In genomic region chr2:56175779-56176178, GRCh38 we compare ENCODE assay signal across 27 cellular contexts. TPM values are rescaled to one million over a fixed set of nuclear protein-coding genes. Genes with fewer than 3 reads are reported as not detected.
"Had no signal": no experiment of that assay in that cellular context is flagged by ENCODE, and none has a peak within 500 bp of the region (broad histone marks: within the 10 kb centered on the region; RNA-seq: fewer than 3 reads in every experiment).

No MANE protein-coding gene starts in this region.

- H3K4me3 Mint-ChIP-seq: naive thymus-derived CD8-positive, alpha-beta T cell; natural killer cell treated with Interleukin-12 subunit alpha and Interleukin-12 subunit beta and Interleukin-15 and Interleukin-18, amount 100 ng/mL, for 72 hours; nephron progenitor cell; neural crest cell; stimulated activated effector memory CD8-positive, alpha-beta T cell treated with anti-CD3 and anti-CD28 coated beads, Interleukin-12 subunit alpha, Interleukin-12 subunit beta, amount 100 ng/mL, for 72 hours; stimulated activated naive B cell treated with anti-CD40 and anti-IgM and Interleukin-4, amounts not matched to agents 10 μg/mL and 1 μg/mL and 100 μg/mL, for 72 hours; stimulated activated naive CD8-positive, alpha-beta T cell treated with anti-CD3 and anti-CD28 coated beads, Interleukin-15, Interleukin-2, amounts not matched to agents 100 ng/mL and 50 ng/mL, for 24 hours; type B pancreatic cell had no signal

- H3K27ac Mint-ChIP-seq: naive thymus-derived CD8-positive, alpha-beta T cell; natural killer cell treated with Interleukin-12 subunit alpha and Interleukin-12 subunit beta and Interleukin-15 and Interleukin-18, amount 100 ng/mL, for 72 hours; nephron progenitor cell; stimulated activated effector memory CD8-positive, alpha-beta T cell treated with anti-CD3 and anti-CD28 coated beads, Interleukin-12 subunit alpha, Interleukin-12 subunit beta, amount 100 ng/mL, for 72 hours; stimulated activated naive B cell treated with anti-CD40 and anti-IgM and Interleukin-4, amounts not matched to agents 10 μg/mL and 1 μg/mL and 100 μg/mL, for 72 hours; stimulated activated naive CD8-positive, alpha-beta T cell treated with anti-CD3 and anti-CD28 coated beads, Interleukin-15, Interleukin-2, amounts not matched to agents 100 ng/mL and 50 ng/mL, for 24 hours; type B pancreatic cell had no signal

- H3K36me3 ChIP-seq: neutrophil, pancreas, right lobe of liver, sigmoid colon, stomach, thoracic aorta, thyroid gland, tibial nerve, upper lobe of right lung, uterus had no signal

- H3K4me3 ChIP-seq: pancreas, psoas muscle, right lobe of liver, sigmoid colon, stomach, thoracic aorta, thyroid gland, tibial nerve, upper lobe of right lung, uterus had no signal

- H3K4me1 Mint-ChIP-seq: naive thymus-derived CD8-positive, alpha-beta T cell; nephron progenitor cell; neural crest cell; stimulated activated effector memory CD8-positive, alpha-beta T cell treated with anti-CD3 and anti-CD28 coated beads, Interleukin-12 subunit alpha, Interleukin-12 subunit beta, amount 100 ng/mL, for 72 hours; stimulated activated naive B cell treated with anti-CD40 and anti-IgM and Interleukin-4, amounts not matched to agents 10 μg/mL and 1 μg/mL and 100 μg/mL, for 72 hours had no signal

- H3K9me3 ChIP-seq: neutrophil, pancreas, psoas muscle, right lobe of liver, sigmoid colon, stomach, thoracic aorta, thyroid gland, tibial nerve, upper lobe of right lung, uterus had no signal

- DNase-seq: naive thymus-derived CD8-positive, alpha-beta T cell; nephron progenitor cell; nucleus accumbens; pancreas; psoas muscle; right cardiac atrium; right lobe of liver; sigmoid colon; small intestine; stimulated activated CD4-positive, alpha-beta T cell treated with anti-CD3 and anti-CD28 coated beads, Interleukin-15, amount 100 ng/mL, for 24 hours; stimulated activated CD4-positive, alpha-beta T cell treated with anti-CD3 and anti-CD28 coated beads, Interleukin-2, amount 100 ng/mL, for 24 hours; stimulated activated CD4-positive, alpha-beta T cell treated with anti-CD3 and anti-CD28 coated beads, Interleukin-2, amount 100 ng/mL, for 48 hours; stimulated activated CD4-positive, alpha-beta T cell treated with anti-CD3 and anti-CD28 coated beads, Interleukin-4, amount 100 ng/mL, for 24 hours; stimulated activated naive B cell treated with anti-CD40 and anti-IgM and Interleukin-4, amounts not matched to agents 10 μg/mL and 1 μg/mL and 100 μg/mL, for 72 hours; stimulated activated naive CD4-positive, alpha-beta T cell treated with Interleukin-2 at 50 U/mL for 16 hours; stomach; thyroid gland; upper lobe of right lung; uterus had no signal

- ATAC-seq: naive thymus-derived CD8-positive, alpha-beta T cell; natural killer cell treated with Interleukin-12 subunit alpha and Interleukin-12 subunit beta and Interleukin-15 and Interleukin-18, amount 100 ng/mL, for 72 hours; pancreas; psoas muscle; right cardiac atrium; right lobe of liver; stimulated activated effector memory CD8-positive, alpha-beta T cell treated with anti-CD3 and anti-CD28 coated beads, Interleukin-12 subunit alpha, Interleukin-12 subunit beta, amount 100 ng/mL, for 72 hours; stimulated activated naive B cell treated with anti-CD40 and anti-IgM and Interleukin-4, amounts not matched to agents 10 μg/mL and 1 μg/mL and 100 μg/mL, for 72 hours; upper lobe of right lung had no signal

- H3K9me3 Mint-ChIP-seq: neural crest cell; stimulated activated effector memory CD8-positive, alpha-beta T cell treated with anti-CD3 and anti-CD28 coated beads, Interleukin-12 subunit alpha, Interleukin-12 subunit beta, amount 100 ng/mL, for 72 hours; stimulated activated naive B cell treated with anti-CD40 and anti-IgM and Interleukin-4, amounts not matched to agents 10 μg/mL and 1 μg/mL and 100 μg/mL, for 72 hours; type B pancreatic cell had no signal

- H3K27me3 ChIP-seq: pancreas, right lobe of liver, thyroid gland, tibial nerve, upper lobe of right lung, uterus had no signal

- H3K4me1 ChIP-seq: pancreas, psoas muscle, right lobe of liver, sigmoid colon, stomach, tibial nerve, upper lobe of right lung, uterus had no signal

- H3K27me3 Mint-ChIP-seq: natural killer cell treated with Interleukin-12 subunit alpha and Interleukin-12 subunit beta and Interleukin-15 and Interleukin-18, amount 100 ng/mL, for 72 hours had no signal

- H3K36me3 Mint-ChIP-seq: naive thymus-derived CD8-positive, alpha-beta T cell; natural killer cell treated with Interleukin-12 subunit alpha and Interleukin-12 subunit beta and Interleukin-15 and Interleukin-18, amount 100 ng/mL, for 72 hours; stimulated activated effector memory CD8-positive, alpha-beta T cell treated with anti-CD3 and anti-CD28 coated beads, Interleukin-12 subunit alpha, Interleukin-12 subunit beta, amount 100 ng/mL, for 72 hours; stimulated activated naive B cell treated with anti-CD40 and anti-IgM and Interleukin-4, amounts not matched to agents 10 μg/mL and 1 μg/mL and 100 μg/mL, for 72 hours; type B pancreatic cell had no signal

- H3K27ac ChIP-seq: neutrophil, pancreas, psoas muscle, right lobe of liver, sigmoid colon, stomach, thoracic aorta, thyroid gland, tibial nerve, upper lobe of right lung, uterus had no signal

RNA-seq across cellular contexts. Expression of gene CCDC85A, which starts 8.0 kb away (rescaled TPM):
- total RNA-seq: naive thymus-derived CD8-positive, alpha-beta T cell; natural killer cell treated with Interleukin-12 subunit alpha and Interleukin-12 subunit beta and Interleukin-15 and Interleukin-18, amount 100 ng/mL, for 72 hours had no signal
- polyA plus RNA-seq: naive thymus-derived CD8-positive, alpha-beta T cell had no signal
